ENCODE assay signal across 17 cellular contexts in genomic region chr3:161403251-161403650, GRCh38. TPM values are rescaled to one million over a fixed set of nuclear protein-coding genes. Genes with fewer than 3 reads are reported as not detected.
DNase-seq lines count a peak whose midpoint lies in the region; ATAC-seq and TF ChIP-seq lines count a peak whose summit lies in the region.
"Had no signal": no experiment of that assay in that cellular context is flagged by ENCODE, and none has a peak within 500 bp of the region (broad histone marks: within the 10 kb centered on the region; RNA-seq: fewer than 3 reads in every experiment).

No MANE protein-coding gene starts in this region.

- H3K9me3 ChIP-seq in GM23248 (ENCODE audit: low read depth) (no peaks in the 10 kb centered on the region), mammary epithelial cell (replicated peaks; ENCODE audit: insufficient read depth, low read length) (no peaks in the 10 kb centered on the region)
- no peaks in the 10 kb centered on the region for H3K9me3 ChIP-seq in CD8-positive, alpha-beta T cell (ENCODE audit: low read length)
- H3K9me3 ChIP-seq: BE2C, HAP-1 had no signal

- no peaks in the 10 kb centered on the region for H3F3A ChIP-seq in GM23248 (ENCODE audit: insufficient read depth)

- no peak overlapping the region for H3K4me3 Mint-ChIP-seq in CD8-positive, alpha-beta T cell
- H3K4me3 Mint-ChIP-seq: CD4-positive, alpha-beta memory T cell had no signal

- H3K27ac Mint-ChIP-seq in CD8-positive, alpha-beta T cell = no peak overlapping the region
- H3K27ac Mint-ChIP-seq: CD4-positive, alpha-beta memory T cell had no signal

- H3K4me3 ChIP-seq in GM23248 (no peak overlapping the region), mammary epithelial cell (replicated peaks in 1 of 3; ENCODE audit: insufficient read depth in 1 of 3, low read depth in 2 of 3, low read length in 3 of 3) (no peak overlapping the region)
- H3K4me3 ChIP-seq in CD8-positive, alpha-beta T cell (ENCODE audit: low read depth, low read length) = no peak overlapping the region
- H3K4me3 ChIP-seq: HAP-1, PC-9 had no signal

- no peaks in the 10 kb centered on the region for H3K4me1 ChIP-seq in GM23248 (ENCODE audit: insufficient read depth)
- peaks cover 4% of the 10 kb centered on the region for H3K4me1 ChIP-seq in mammary epithelial cell (ENCODE audit: insufficient read depth, low read length)
- peaks cover 17% of the 10 kb centered on the region for H3K4me1 ChIP-seq in CD8-positive, alpha-beta T cell (ENCODE audit: insufficient read depth, low read length)
- H3K4me1 ChIP-seq: HAP-1 had no signal

- H3K4me2 ChIP-seq in GM23248 (ENCODE audit: unreplicated experiment) = no peak overlapping the region
- no peak overlapping the region for H3K4me2 ChIP-seq in mammary epithelial cell (ENCODE audit: insufficient read depth, low read depth, low read length)
- H3K4me2 ChIP-seq: PC-9 had no signal

- DNase-seq in GM23248 = peak; percentile 44
- peak; percentile 52 for DNase-seq in RWPE1 (ENCODE audit: low spot score)
- DNase-seq in mammary epithelial cell = peak; percentile 40
- DNase-seq in renal cortical epithelial cell (ENCODE audit: low read depth) = peak; percentile 65
- DNase-seq in kidney glomerular epithelial cell (lab: John Stamatoyannopoulos, UW) = no peak
- no peak for DNase-seq in left lobe of liver (ENCODE audit: low spot score)
- DNase-seq in CD8-positive, alpha-beta T cell = no peak
- DNase-seq: BE2C; CD4-positive, alpha-beta memory T cell; DMS79 treated with DMSO at 0.1 percent for 48 hours; NCI-H1092; NCI-H1694 treated with DMSO at 0.1 percent for 48 hours; NCI-H446; PC-9; Right ventricle myocardium superior had no signal

- peaks cover 26% of the 10 kb centered on the region for H3K4me1 Mint-ChIP-seq in CD8-positive, alpha-beta T cell (ENCODE audit: low read depth)

- intact Hi-C loops in mammary epithelial cell (cut with micrococcal nuclease) = no loop called here
- intact Hi-C loops in CD8-positive, alpha-beta T cell (cut with DNase I, micrococcal nuclease) = loop anchor here in 1 of 2 experiments (10.0 kb wide), 1 partner anchor 98 kb away; no protein-coding TSS in a partner anchor

- H3K27me3 ChIP-seq in GM23248 (replicated peaks; ENCODE audit: insufficient read depth) (peaks cover 12% of the 10 kb centered on the region; the same call in 1 of the 2 replicates), mammary epithelial cell (ENCODE audit: insufficient read depth, low read length) (no peaks in the 10 kb centered on the region)
- H3K27me3 ChIP-seq in CD8-positive, alpha-beta T cell (ENCODE audit: insufficient read depth, low read length) = no peaks in the 10 kb centered on the region
- H3K27me3 ChIP-seq: BE2C had no signal

- POLR2A ChIA-PET in RWPE1 (lab: Yijun Ruan, JAX; ENCODE audit: low non-redundant PET) = no interaction called here
- POLR2A ChIA-PET in CD8-positive, alpha-beta T cell (lab: Charles Lee) = no interaction called here

- no peak for TF ChIP-seq CTCF in RWPE1 (conservative IDR thresholded peaks at IDR 0.05; ENCODE audit: low read depth)
- TF ChIP-seq CTCF in mammary epithelial cell (conservative IDR thresholded peaks at IDR 0.05 in 1 of 2, IDR thresholded peaks at IDR 0.05 in 1 of 2; ENCODE audit: extremely low read depth in 1 of 2, insufficient read depth in 1 of 2, low read depth in 1 of 2, low read length in 2 of 2) = no peak
- no peak for TF ChIP-seq CTCF in CD8-positive, alpha-beta T cell (IDR thresholded peaks at IDR 0.05)

- H3K79me2 ChIP-seq in GM23248 (ENCODE audit: insufficient read depth) = no peaks in the 10 kb centered on the region
- no peaks in the 10 kb centered on the region for H3K79me2 ChIP-seq in mammary epithelial cell (ENCODE audit: insufficient read depth, low read length)

- H3K9me2 ChIP-seq in GM23248 (ENCODE audit: insufficient read depth) = no peaks in the 10 kb centered on the region

- in situ Hi-C loops in GM23248 (cut with MboI) (loop anchor here (25.0 kb wide), 1 partner anchor 441 kb away; no protein-coding TSS in a partner anchor), mammary epithelial cell (cut with MboI; ENCODE audit: low sequenced_read_pairs in 2 of 2) (loop anchor here in 1 of 2 donors (10.0 to 25.0 kb wide), 2 partner anchors 128 to 691 kb away; no protein-coding TSS in a partner anchor)

- H2AFZ ChIP-seq in GM23248 (no peak overlapping the region), mammary epithelial cell (ENCODE audit: low read depth, low read length) (no peak overlapping the region)
- H2AFZ ChIP-seq: PC-9 had no signal

- dilution Hi-C loops in mammary epithelial cell (cut with HindIII; ENCODE audit: low sequenced_read_pairs) = no loop called here

- peaks cover 4% of the 10 kb centered on the region for H3K9me3 Mint-ChIP-seq in CD8-positive, alpha-beta T cell

- H3K27ac ChIP-seq in GM23248 (no peak overlapping the region), RWPE1 (no peak overlapping the region), mammary epithelial cell (ENCODE audit: insufficient read depth, low read depth, low read length) (no peak overlapping the region)
- no peak overlapping the region for H3K27ac ChIP-seq in CD8-positive, alpha-beta T cell (ENCODE audit: low read depth, low read length)
- H3K27ac ChIP-seq: PC-9 had no signal

- no peaks in the 10 kb centered on the region for H3K36me3 ChIP-seq in GM23248 (ENCODE audit: low read depth)
- H3K36me3 ChIP-seq in mammary epithelial cell (ENCODE audit: insufficient read depth, low read length) = no peaks in the 10 kb centered on the region
- no peaks in the 10 kb centered on the region for H3K36me3 ChIP-seq in CD8-positive, alpha-beta T cell (ENCODE audit: insufficient read depth, low read length)
- H3K36me3 ChIP-seq: BE2C, HAP-1 had no signal

- CTCF ChIA-PET in RWPE1 (lab: Yijun Ruan, JAX) (interaction anchor here (0.6 kb wide), 2 partner anchors 119 to 752 kb away, joined by 3 read pairs; no protein-coding TSS in a partner anchor), mammary epithelial cell (lab: Charles Lee; ENCODE audit: low non-redundant PET) (no interaction called here)
- CTCF ChIA-PET in CD8-positive, alpha-beta T cell (lab: Charles Lee) = interaction anchor here (1.2 kb wide), 1 partner anchor 53 kb away, joined by 3 read pairs; no protein-coding TSS in a partner anchor

- no peak overlapping the region for H3K9ac ChIP-seq in GM23248
- no peak overlapping the region for H3K9ac ChIP-seq in mammary epithelial cell (ENCODE audit: insufficient read depth, low read length)

- no peaks in the 10 kb centered on the region for H3K36me3 Mint-ChIP-seq in CD8-positive, alpha-beta T cell
- H3K36me3 Mint-ChIP-seq: CD4-positive, alpha-beta memory T cell had no signal

- no peak for ATAC-seq in left lobe of liver
- no peak for ATAC-seq in CD8-positive, alpha-beta T cell

- BruUV-seq in mammary epithelial cell (replicated peaks; lab: Mats Ljungman, UMichigan) = no TSS peak

- H3K27me3 Mint-ChIP-seq in CD8-positive, alpha-beta T cell (ENCODE audit: low read depth) = no peaks in the 10 kb centered on the region
- H3K27me3 Mint-ChIP-seq: CD4-positive, alpha-beta memory T cell had no signal

- H4K20me1 ChIP-seq in GM23248 (ENCODE audit: insufficient read depth) (no peaks in the 10 kb centered on the region), mammary epithelial cell (ENCODE audit: insufficient read depth, low read length) (no peaks in the 10 kb centered on the region)

RNA-seq across cellular contexts. Expression of gene SPTSSB, which starts 31.9 kb away (rescaled TPM):
- total RNA-seq in GM23248 (2014; rRNA removed; shearing (Covaris generic)) = not detected in 2 replicates
- not detected in 2 replicates for polyA plus RNA-seq in GM23248 (2016; fragmentation: Nextera tagmentation; extraction: Ambion mirVana)
- total RNA-seq in mammary epithelial cell = under 1 TPM in 1 of 2 donors, not detected in 1; 0.17 TPM
- 0.44 TPM for polyA plus RNA-seq in mammary epithelial cell
- polyA minus RNA-seq in mammary epithelial cell = not detected
- total RNA-seq in renal cortical epithelial cell = not detected in 2 replicates
- 0.18 TPM for total RNA-seq in left lobe of liver
- total RNA-seq in CD8-positive, alpha-beta T cell = not detected
- total RNA-seq: CD4-positive, alpha-beta memory T cell; Right ventricle myocardium superior had no signal
- polyA plus RNA-seq: AG04450 had no signal

Comparison
In these comparisons a context has a peak if more than half of its experiments do, and no peak if none do; other contexts are left out.
1. DNase-seq: peak in GM23248 (single experiment), RWPE1 (single experiment), mammary epithelial cell (single experiment) and renal cortical epithelial cell (single experiment); none in kidney glomerular epithelial cell (single experiment), left lobe of liver (single experiment) and CD8-positive, alpha-beta T cell (0 of 7).